Comparison of ENCODE assay signal across 13 cellular contexts in genomic region chr7:142741932-142742331, GRCh38. TPM values are rescaled to one million over a fixed set of nuclear protein-coding genes. Genes with fewer than 3 reads are reported as not detected.
DNase-seq lines count a peak whose midpoint lies in the region; ATAC-seq and TF ChIP-seq lines count a peak whose summit lies in the region.
"Not testable (repeated sequence)": the region's sequence is repeated elsewhere in the genome, so short reads cannot be mapped to it uniquely, and the experiment has no call there.
"Had no signal": no experiment of that assay in that cellular context is flagged by ENCODE, and none has a peak within 500 bp of the region (broad histone marks: within the 10 kb centered on the region; RNA-seq: fewer than 3 reads in every experiment).

No MANE protein-coding gene starts in this region.

- H3K9me3 ChIP-seq in BLaER1, heart left ventricle, ovary, gastrocnemius medialis, thyroid gland: not testable (repeated sequence)

- intact Hi-C loops in heart left ventricle (cut with DNase I); left ventricle myocardium superior (cut with micrococcal nuclease); ovary (cut with DNase I); gastrocnemius medialis (cut with DNase I; ENCODE audit: low total_unique reads); thyroid gland (cut with DNase I): not testable (repeated sequence)

- in situ Hi-C loops in gastrocnemius medialis (cut with MboI; ENCODE audit: low sequenced_read_pairs in 4 of 4), result not testable (repeated sequence)

- TF ChIP-seq CTCF in heart left ventricle (IDR thresholded peaks at IDR 0.05) (peak in 1 of 12 donors; percentile 12), thyroid gland (IDR thresholded peaks at IDR 0.05) (peak in 2 of 6 experiments; percentile 35 to 41)
- not testable (repeated sequence) for TF ChIP-seq CTCF in ovary (IDR thresholded peaks at IDR 0.05); gastrocnemius medialis (IDR thresholded peaks at IDR 0.05 in 4 of 5, conservative IDR thresholded peaks at IDR 0.05 in 1 of 5)

- not testable (repeated sequence) for H4K20me1 ChIP-seq in BLaER1

- H3K4me3 ChIP-seq in BLaER1; heart left ventricle; ovary; gastrocnemius medialis; thyroid gland (replicated peaks in 1 of 3): not testable (repeated sequence)

- not testable (repeated sequence) for TF ChIP-seq POLR2A in heart left ventricle (IDR thresholded peaks at IDR 0.05); ovary (IDR thresholded peaks at IDR 0.05); gastrocnemius medialis (IDR thresholded peaks at IDR 0.05)
- peak in 1 of 2 donors; percentile 53 for TF ChIP-seq POLR2A in thyroid gland (IDR thresholded peaks at IDR 0.05)

- not testable (repeated sequence) for H3K27ac ChIP-seq in BLaER1, ovary
- H3K27ac ChIP-seq in heart left ventricle (peak overlapping the region in 11 of 12 donors; percentile 24 to 87 (median 63)), gastrocnemius medialis (peak overlapping the region; percentile 39 to 73 (median 56)), thyroid gland (peak overlapping the region in 2 of 3 donors; percentile 61 to 65)

- not testable (repeated sequence) for H3K9ac ChIP-seq in BLaER1

- 0 out of 2 replicates have a peak overlapping the region, but pooled peaks have one; percentile 63 for H3K4me2 ChIP-seq in BLaER1

- H3K36me3 ChIP-seq in BLaER1, heart left ventricle, ovary, gastrocnemius medialis, thyroid gland: not testable (repeated sequence)

- DNase-seq in cerebellar cortex (ENCODE audit: low spot score) (peak; percentile 90), heart left ventricle (peak in 4 of 5 donors; percentile 35 to 62 (median 54)), left ventricle myocardium superior (peak; percentile 41), ovary (peak in 3 of 5 donors; percentile 25 to 53 (median 26)), gastrocnemius medialis (peak; percentile 42 to 62), thyroid gland (peak; percentile 67 to 73)

- not testable (repeated sequence) for H3K27me3 ChIP-seq in BLaER1, heart left ventricle, ovary, gastrocnemius medialis, thyroid gland

- peaks cover 30% of the 10 kb centered on the region for H3K4me1 ChIP-seq in BLaER1
- H3K4me1 ChIP-seq in heart left ventricle, result peaks cover 0 to 20% (median 9%) of the 10 kb centered on the region in 12 donors
- not testable (repeated sequence) for H3K4me1 ChIP-seq in ovary (ENCODE audit: insufficient read depth)
- H3K4me1 ChIP-seq in gastrocnemius medialis, result peaks cover 17 to 20% of the 10 kb centered on the region in 2 donors
- peaks cover 10 to 17% of the 10 kb centered on the region in 2 donors for H3K4me1 ChIP-seq in thyroid gland

- not testable (repeated sequence) for TF ChIP-seq EP300 in ovary (IDR thresholded peaks at IDR 0.05)

- ATAC-seq in heart left ventricle, result peak; percentile 94 to 98 (median 96)
- ATAC-seq in left ventricle myocardium superior, result peak; percentile 98
- ATAC-seq in gastrocnemius medialis, result peak; percentile 96 to 98

RNA-seq across cellular contexts. Expression of gene PRSS1, which starts 7.3 kb away (rescaled TPM):
- total RNA-seq in heart left ventricle (1 to 10 TPM in 5 of 9 donors, not detected in 4; 2.6 to 4.3 (median 3.2) TPM), left ventricle myocardium superior (not detected), ovary (10 to 100 TPM in 2 of 7 donors, 1 to 10 TPM in 1, under 1 TPM in 1, not detected in 3; 0.82 to 35.0 (median 18.6) TPM), gastrocnemius medialis (not detected), thyroid gland (1 to 10 TPM in 1 of 4 donors, not detected in 3; 1.2 TPM)
- polyA plus RNA-seq in heart left ventricle (1 to 10 TPM in 1 of 2 donors, not detected in 1; 1.3 TPM), ovary (under 1 TPM in 1 of 2 donors, not detected in 1; 0.15 TPM)
- total RNA-seq: Daoy, GM23338 had no signal
- polyA plus RNA-seq: A549; BJ; CD14-positive monocyte; CD4-positive, alpha-beta memory T cell; GM23338 had no signal

RNA-seq across cellular contexts. Expression of gene PRSS2, which starts 28.8 kb away (rescaled TPM):
- total RNA-seq in heart left ventricle, result 1 to 10 TPM in 5 of 9 donors, not detected in 4; 2.2 to 8.4 (median 6.1) TPM
- polyA plus RNA-seq in heart left ventricle, result 1 to 10 TPM in 1 of 2 donors, not detected in 1; 1.0 TPM
- total RNA-seq in left ventricle myocardium superior, result not detected
- total RNA-seq in ovary, result 10 to 100 TPM in 2 of 7 donors, 1 to 10 TPM in 3, not detected in 2; 1.4 to 90.0 (median 5.3) TPM
- 1 to 10 TPM in 1 of 2 donors, not detected in 1; 1.5 TPM for polyA plus RNA-seq in ovary
- total RNA-seq in gastrocnemius medialis, result not detected
- total RNA-seq in thyroid gland, result not detected
- total RNA-seq: CD4-positive, alpha-beta memory T cell; Daoy; GM23338 had no signal
- polyA plus RNA-seq: A549; BJ; CD14-positive monocyte; CD4-positive, alpha-beta memory T cell; GM23338 had no signal

Comparison
In these comparisons a context has a peak if more than half of its experiments do, and no peak if none do; other contexts are left out.
1. DNase-seq: peak in every context shown above with its lines; median percentile 90 in cerebellar cortex; 70 in thyroid gland; 54 in heart left ventricle; 52 in gastrocnemius medialis; 41 in left ventricle myocardium superior; 26 in ovary.